In genomic region chr1:86704456-86704971, GRCh38 we compare ENCODE assay signal across 8 cellular contexts. TPM values are rescaled to one million over a fixed set of nuclear protein-coding genes. Genes with fewer than 3 reads are reported as not detected.
DNase-seq lines count a peak whose midpoint lies in the region; ATAC-seq, FAIRE-seq and TF ChIP-seq lines count a peak whose summit lies in the region.

Gene SH3GLB1, plus strand, starts transcription at chr1:86704576. Its CDS starts 324 bp downstream, at chr1:86704900.

- DNase-seq in GM18507 (ENCODE audit: extremely low spot score, insufficient read length, low read depth) (peak; percentile 75), NCI-H187 (lab: John Stamatoyannopoulos, UW) (peak; percentile 87 to 88), anterior cingulate cortex (lab: John Stamatoyannopoulos, UW) (peak in 57 of 58 donors; percentile 53 to 95 (median 83)), right cardiac atrium (peak; percentile 87 to 96 (median 95)), vagina (ENCODE audit: extremely low spot score in 2 of 2) (peak; percentile 88 to 96)

- H3K27ac ChIP-seq in right cardiac atrium (ENCODE audit: low read length): peak within 1 kb of the TSS; percentile 88
- H3K27ac ChIP-seq in rectal smooth muscle tissue (ENCODE audit: low read depth, low read length): peak within 1 kb of the TSS; percentile 98
- peak within 1 kb of the TSS; percentile 96 for H3K27ac ChIP-seq in vagina

- peak; percentile 94 for ATAC-seq in HG02970 (IDR thresholded peaks at IDR 0.05; ENCODE audit: low FRiP score, unreplicated experiment)
- peak; percentile 96 to 97 for ATAC-seq in right cardiac atrium

- H3K9ac ChIP-seq in rectal smooth muscle tissue (ENCODE audit: low read length): peak within 1 kb of the TSS; percentile 88

- peak; percentile 74 for FAIRE-seq in GM18507 (lab: Jason Lieb, UNC)

- H3K4me1 ChIP-seq in right cardiac atrium (ENCODE audit: control insufficient read depth, insufficient read depth, low read length) (no peaks in the 10 kb centered on the region), rectal smooth muscle tissue (ENCODE audit: control insufficient read depth, insufficient read depth, low read length) (peaks cover 21% of the 10 kb centered on the region), vagina (peaks cover 44% of the 10 kb centered on the region)

- TF ChIP-seq CTCF in vagina (IDR thresholded peaks at IDR 0.05): peak; percentile 62 to 92 (median 86)

- no peaks in the 10 kb centered on the region for H3K27me3 ChIP-seq in right cardiac atrium (ENCODE audit: control insufficient read depth, insufficient read depth)
- no peaks in the 10 kb centered on the region for H3K27me3 ChIP-seq in rectal smooth muscle tissue (ENCODE audit: control insufficient read depth, insufficient read depth, low read length)
- no peaks in the 10 kb centered on the region for H3K27me3 ChIP-seq in vagina

- intact Hi-C loops in T-helper 2 cell treated with Interferon-gamma antibody and Interleukin-4, amounts not matched to agents 100 ng/mL and 5 ng/mL, for 36 hours (cut with micrococcal nuclease): loop anchor here (1.0 to 10.0 kb wide), 9 partner anchors 36 to 1980 kb away; partner anchors contain the start of genes BCL10, HS2ST1, LMO4 and ODF2L
- intact Hi-C loops in right cardiac atrium (cut with DNase I) (no loop called here), vagina (cut with DNase I) (loop anchor here (10.0 kb wide), 2 partner anchors 210 to 380 kb away; partner anchors contain the start of genes HS2ST1 and SELENOF)

- H3K4me3 ChIP-seq in right cardiac atrium (ENCODE audit: low read length) (peak within 1 kb of the TSS; percentile 74), rectal smooth muscle tissue (ENCODE audit: low read length) (peak within 1 kb of the TSS; percentile 95), vagina (peak within 1 kb of the TSS; percentile 77 to 93)

- under 1% methylated on average over 71 of the region's 71 CpGs for WGBS in right cardiac atrium

- TF ChIP-seq POLR2A in vagina (IDR thresholded peaks at IDR 0.05): peak in 1 of 2 donors; percentile 43

- H3K9me3 ChIP-seq in right cardiac atrium (ENCODE audit: control insufficient read depth, low read length) (no peaks in the 10 kb centered on the region), vagina (no peaks in the 10 kb centered on the region)

- H3K36me3 ChIP-seq in rectal smooth muscle tissue (ENCODE audit: control insufficient read depth, insufficient read depth, low read length) (no peaks in the 10 kb centered on the region), vagina (no peaks in the 10 kb centered on the region)

RNA-seq across cellular contexts. Expression of gene SH3GLB1, which starts in this region (rescaled TPM):
- total RNA-seq in T-helper 2 cell treated with Interferon-gamma antibody and Interleukin-4, amounts not matched to agents 100 ng/mL and 5 ng/mL, for 36 hours: 65.3 and 66.3 TPM in 2 replicates
- 100 to 1,000 TPM in 3 of 4 donors, 10 to 100 TPM in 1; 99.2 to 103 (median 102) TPM for total RNA-seq in right cardiac atrium
- polyA plus RNA-seq in right cardiac atrium: 38.8 TPM
- 53.8 TPM for total RNA-seq in vagina

Comparison
In these comparisons a context has a peak if more than half of its experiments do, and no peak if none do; other contexts are left out.
1. Peak in every context shown above with its lines: DNase-seq, ATAC-seq, H3K4me3 ChIP-seq and H3K27ac ChIP-seq.
2. intact Hi-C loops: an anchor here in T-helper 2 cell treated with Interferon-gamma antibody and Interleukin-4, amounts not matched to agents 100 ng/mL and 5 ng/mL, for 36 hours (1.0 to 10.0 kb wide) and vagina (10.0 kb wide); none called in right cardiac atrium.